Comparison of ENCODE assay signal across 1 cellular context in the genomic region with DNA sequence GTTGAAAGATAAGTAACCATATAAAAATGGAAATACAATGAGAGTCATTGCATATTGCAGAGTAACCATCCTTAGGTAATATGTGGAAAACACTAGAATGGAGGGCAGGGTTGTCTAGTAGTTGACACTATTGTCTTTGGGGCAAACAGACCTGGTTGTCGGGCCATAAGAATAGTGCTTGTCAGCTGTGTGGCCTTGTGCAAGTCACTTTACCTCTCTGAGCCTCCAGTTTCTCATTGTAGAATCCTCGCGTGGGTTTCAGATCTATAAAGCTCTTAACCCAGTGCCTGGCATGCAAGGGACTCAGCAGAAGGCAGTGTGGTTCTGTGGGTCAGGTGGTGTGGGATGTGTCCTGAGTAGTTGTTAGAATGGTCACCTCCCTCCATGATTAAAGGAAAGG.
TF ChIP-seq lines count a peak whose summit lies in the region.

No MANE protein-coding gene starts in this region.

TF ChIP-seq in GM23338, 12 proteins besides CTCF, POLR2A, EP300 and RAD21 (continued from another document):
- TF ChIP-seq ZNF462 (CRISPR knock-in tag; IDR thresholded peaks at IDR 0.05) (no peak), POLR2AphosphoS5 (IDR thresholded peaks at IDR 0.05; ENCODE audit: low read depth) (no peak), ZNF114 (CRISPR knock-in tag; IDR thresholded peaks at IDR 0.05) (no peak), ETS1 (IDR thresholded peaks at IDR 0.05) (no peak)
- TF ChIP-seq, protein P1, sequence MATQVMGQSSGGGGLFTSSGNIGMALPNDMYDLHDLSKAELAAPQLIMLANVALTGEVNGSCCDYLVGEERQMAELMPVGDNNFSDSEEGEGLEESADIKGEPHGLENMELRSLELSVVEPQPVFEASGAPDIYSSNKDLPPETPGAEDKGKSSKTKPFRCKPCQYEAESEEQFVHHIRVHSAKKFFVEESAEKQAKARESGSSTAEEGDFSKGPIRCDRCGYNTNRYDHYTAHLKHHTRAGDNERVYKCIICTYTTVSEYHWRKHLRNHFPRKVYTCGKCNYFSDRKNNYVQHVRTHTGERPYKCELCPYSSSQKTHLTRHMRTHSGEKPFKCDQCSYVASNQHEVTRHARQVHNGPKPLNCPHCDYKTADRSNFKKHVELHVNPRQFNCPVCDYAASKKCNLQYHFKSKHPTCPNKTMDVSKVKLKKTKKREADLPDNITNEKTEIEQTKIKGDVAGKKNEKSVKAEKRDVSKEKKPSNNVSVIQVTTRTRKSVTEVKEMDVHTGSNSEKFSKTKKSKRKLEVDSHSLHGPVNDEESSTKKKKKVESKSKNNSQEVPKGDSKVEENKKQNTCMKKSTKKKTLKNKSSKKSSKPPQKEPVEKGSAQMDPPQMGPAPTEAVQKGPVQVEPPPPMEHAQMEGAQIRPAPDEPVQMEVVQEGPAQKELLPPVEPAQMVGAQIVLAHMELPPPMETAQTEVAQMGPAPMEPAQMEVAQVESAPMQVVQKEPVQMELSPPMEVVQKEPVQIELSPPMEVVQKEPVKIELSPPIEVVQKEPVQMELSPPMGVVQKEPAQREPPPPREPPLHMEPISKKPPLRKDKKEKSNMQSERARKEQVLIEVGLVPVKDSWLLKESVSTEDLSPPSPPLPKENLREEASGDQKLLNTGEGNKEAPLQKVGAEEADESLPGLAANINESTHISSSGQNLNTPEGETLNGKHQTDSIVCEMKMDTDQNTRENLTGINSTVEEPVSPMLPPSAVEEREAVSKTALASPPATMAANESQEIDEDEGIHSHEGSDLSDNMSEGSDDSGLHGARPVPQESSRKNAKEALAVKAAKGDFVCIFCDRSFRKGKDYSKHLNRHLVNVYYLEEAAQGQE (IDR thresholded peaks at IDR 0.05; ENCODE audit: unreplicated experiment), result no peak
